23 cellular contexts compared by ENCODE assay signal in the genomic region with DNA sequence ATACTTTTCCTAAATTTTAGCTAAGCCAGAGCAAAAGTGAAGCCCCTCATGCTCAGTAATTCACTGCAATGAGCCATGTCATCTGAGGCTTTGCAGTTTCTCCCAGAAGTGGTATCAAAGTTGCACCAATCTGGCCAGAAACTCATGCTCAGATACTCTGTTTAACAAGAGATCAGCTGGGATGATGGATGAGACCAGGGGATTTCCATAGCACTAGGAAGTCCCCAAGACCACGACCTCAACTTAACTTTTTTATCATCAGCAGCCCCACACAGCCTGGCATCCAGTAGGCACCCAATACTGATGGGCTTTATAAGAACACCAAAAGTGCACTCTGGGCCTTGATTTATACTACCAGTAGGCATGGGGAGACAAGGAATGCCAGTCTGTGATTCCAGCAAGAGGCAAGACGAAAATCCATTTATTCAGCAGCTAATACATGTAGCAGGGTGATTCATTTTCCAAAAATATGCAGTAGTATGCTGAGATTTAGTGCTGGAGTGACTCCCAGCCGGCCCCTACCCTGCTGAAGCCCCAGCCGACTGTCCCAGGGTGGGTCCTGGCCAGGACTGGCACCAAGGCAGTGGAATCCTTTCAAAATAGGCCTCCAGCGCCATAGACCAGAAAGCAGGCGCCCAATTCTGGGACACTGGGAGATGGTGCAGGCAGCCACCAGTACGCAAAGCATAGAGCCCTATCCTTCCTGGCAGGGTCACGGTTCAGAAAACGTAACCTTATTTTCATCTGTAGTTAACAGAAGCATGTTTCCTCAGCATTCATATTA. TPM values are rescaled to one million over a fixed set of nuclear protein-coding genes. Genes with fewer than 3 reads are reported as not detected.
"Had no signal": no experiment of that assay in that cellular context is flagged by ENCODE, and none has a peak within 500 bp of the region (broad histone marks: within the 10 kb centered on the region; RNA-seq: fewer than 3 reads in every experiment).

No MANE protein-coding gene starts in this region.

- ATAC-seq: activated CD4-positive, alpha-beta T cell treated with anti-CD3 and anti-CD28 coated beads for 36 hours; activated T-cell treated with anti-CD3 and anti-CD28 coated beads, Interleukin-2, amount 50 U/mL, for 72 hours; PC-3 had no signal

- H3K4me3 ChIP-seq: cardiac muscle cell had no signal

- H3K27ac ChIP-seq: brain microvascular endothelial cell, cardiac muscle cell, VCaP had no signal

- DNase-seq: activated CD4-positive, alpha-beta T cell treated with anti-CD3 and anti-CD28 coated beads for 36 hours; activated CD4-positive, alpha-beta T cell treated with anti-CD3 and anti-CD28 coated beads, Interleukin-2, amount 50 U/mL, for 1 hour; activated gamma-delta T cell treated with Interleukin-2 at 50 U/mL for 16 hours; activated naive CD4-positive, alpha-beta T cell treated with anti-CD3 and anti-CD28 coated beads, Interleukin-2, amount 10 ng/mL, durations not matched to agents 7 days and 5 days; activated naive CD8-positive, alpha-beta T cell treated with anti-CD3 and anti-CD28 coated beads for 36 hours; activated T-cell treated with anti-CD3 and anti-CD28 coated beads for 4 hours; activated T-cell treated with anti-CD3 and anti-CD28 coated beads, Interleukin-2, amount 50 U/mL, for 72 hours; brain microvascular endothelial cell; Karpas-422; MM.1S; NCI-H1105 treated with DMSO at 0.1 percent for 48 hours; NCI-H1436 treated with DMSO at 0.1 percent for 48 hours; NCI-H187 treated with DMSO at 0.1 percent for 48 hours; NCI-H2081 treated with DMSO at 0.1 percent for 48 hours; NCI-H446; NCI-H524; PC-3; SHP77 treated with DMSO at 0.1 percent for 48 hours; T1000 had no signal

- H3K27me3 Mint-ChIP-seq: activated CD4-positive, alpha-beta T cell treated with anti-CD3 and anti-CD28 coated beads for 36 hours; activated naive CD4-positive, alpha-beta T cell treated with anti-CD3 and anti-CD28 coated beads, Interleukin-2, amount 10 ng/mL, durations not matched to agents 7 days and 5 days; activated naive CD8-positive, alpha-beta T cell treated with anti-CD3 and anti-CD28 coated beads for 36 hours had no signal

- H3K4me3 Mint-ChIP-seq: activated CD4-positive, alpha-beta T cell treated with anti-CD3 and anti-CD28 coated beads for 36 hours; activated naive CD4-positive, alpha-beta T cell treated with anti-CD3 and anti-CD28 coated beads, Interleukin-2, amount 10 ng/mL, durations not matched to agents 7 days and 5 days; activated naive CD8-positive, alpha-beta T cell treated with anti-CD3 and anti-CD28 coated beads for 36 hours; activated T-cell treated with anti-CD3 and anti-CD28 coated beads, Interleukin-2, amount 50 U/mL, for 72 hours had no signal

- H3K27me3 ChIP-seq: brain microvascular endothelial cell, cardiac muscle cell had no signal

- H3K9me3 Mint-ChIP-seq: activated naive CD4-positive, alpha-beta T cell treated with anti-CD3 and anti-CD28 coated beads, Interleukin-2, amount 10 ng/mL, durations not matched to agents 7 days and 5 days; activated naive CD8-positive, alpha-beta T cell treated with anti-CD3 and anti-CD28 coated beads for 36 hours; activated T-cell treated with anti-CD3 and anti-CD28 coated beads, Interleukin-2, amount 50 U/mL, for 72 hours; activated T-helper 2 cell treated with anti-CD3 and anti-CD28 coated beads, Interferon-gamma antibody, Interleukin-2, Interleukin-4, amounts not matched to agents 10 μg/mL and 5 μg/mL and 100 μg/mL, durations not matched to agents 14 hours and 24 hours and 36 hours had no signal

- H3K4me1 Mint-ChIP-seq: activated CD4-positive, alpha-beta T cell treated with anti-CD3 and anti-CD28 coated beads for 36 hours; activated naive CD4-positive, alpha-beta T cell treated with anti-CD3 and anti-CD28 coated beads, Interleukin-2, amount 10 ng/mL, durations not matched to agents 7 days and 5 days; activated naive CD8-positive, alpha-beta T cell treated with anti-CD3 and anti-CD28 coated beads for 36 hours had no signal

- H3K27ac Mint-ChIP-seq: activated CD4-positive, alpha-beta T cell treated with anti-CD3 and anti-CD28 coated beads for 36 hours; activated naive CD4-positive, alpha-beta T cell treated with anti-CD3 and anti-CD28 coated beads, Interleukin-2, amount 10 ng/mL, durations not matched to agents 7 days and 5 days; activated naive CD8-positive, alpha-beta T cell treated with anti-CD3 and anti-CD28 coated beads for 36 hours; activated T-cell treated with anti-CD3 and anti-CD28 coated beads, Interleukin-2, amount 50 U/mL, for 72 hours; activated T-helper 2 cell treated with anti-CD3 and anti-CD28 coated beads, Interferon-gamma antibody, Interleukin-2, Interleukin-4, amounts not matched to agents 10 μg/mL and 5 μg/mL and 100 μg/mL, durations not matched to agents 14 hours and 24 hours and 36 hours had no signal

RNA-seq across cellular contexts. Expression of a gene that starts 0.6 kb away (rescaled TPM):
- total RNA-seq: activated CD4-positive, alpha-beta T cell treated with anti-CD3 and anti-CD28 coated beads for 36 hours; activated naive CD8-positive, alpha-beta T cell treated with anti-CD3 and anti-CD28 coated beads for 36 hours; activated T-cell treated with anti-CD3 and anti-CD28 coated beads, Interleukin-2, amount 50 U/mL, for 72 hours; activated T-helper 2 cell treated with anti-CD3 and anti-CD28 coated beads, Interferon-gamma antibody, Interleukin-2, Interleukin-4, amounts not matched to agents 10 μg/mL and 5 μg/mL and 100 μg/mL, durations not matched to agents 14 hours and 24 hours and 36 hours; cardiac muscle cell; PC-3; SK-MEL-5 had no signal
